ENCODE assay signal across 9 cellular contexts in the genomic region with DNA sequence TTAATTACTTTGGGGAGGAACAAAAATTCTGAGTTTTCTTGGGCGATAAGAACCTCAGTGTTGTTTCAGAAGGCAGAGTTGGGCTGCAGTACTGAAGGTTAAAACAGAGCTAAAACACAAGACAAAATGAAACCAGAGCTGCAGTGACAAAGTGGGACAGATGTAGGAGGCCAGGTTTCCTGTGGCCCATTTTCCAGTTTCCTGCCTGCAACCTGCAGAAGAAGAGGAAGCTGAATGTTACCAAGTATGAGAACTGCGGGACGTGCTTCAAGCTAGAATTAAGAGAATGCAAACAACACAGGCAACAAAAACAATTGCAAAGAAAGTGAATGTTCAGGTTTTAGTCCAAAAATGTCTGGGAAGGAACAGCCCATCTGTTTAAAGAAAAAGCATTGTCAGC. TPM values are rescaled to one million over a fixed set of nuclear protein-coding genes. Genes with fewer than 3 reads are reported as not detected.
A peak's percentile ranks its signal among the peaks of the same experiment; 100 is the strongest.
DNase-seq lines count a peak whose midpoint lies in the region; ATAC-seq and TF ChIP-seq lines count a peak whose summit lies in the region.
"Had no signal": no experiment of that assay in that cellular context is flagged by ENCODE, and none has a peak within 500 bp of the region (broad histone marks: within the 10 kb centered on the region; RNA-seq: fewer than 3 reads in every experiment).

No MANE protein-coding gene starts in this region.

- H3K27me3 Mint-ChIP-seq in natural killer cell treated with Interleukin-12 subunit alpha and Interleukin-12 subunit beta and Interleukin-15 and Interleukin-18, amount 100 ng/mL, for 72 hours, result no peaks in the 10 kb centered on the region
- H3K27me3 Mint-ChIP-seq in natural killer cell (ENCODE audit: low read depth in 2 of 2), result no peaks in the 10 kb centered on the region
- H3K27me3 Mint-ChIP-seq in activated CD8-positive, alpha-beta T cell treated with anti-CD3 and anti-CD28 coated beads for 36 hours, result no peaks in the 10 kb centered on the region

- H3K9me3 Mint-ChIP-seq in natural killer cell treated with Interleukin-12 subunit alpha and Interleukin-12 subunit beta and Interleukin-15 and Interleukin-18, amount 100 ng/mL, for 72 hours, result no peaks in the 10 kb centered on the region
- no peaks in the 10 kb centered on the region for H3K9me3 Mint-ChIP-seq in natural killer cell
- no peaks in the 10 kb centered on the region for H3K9me3 Mint-ChIP-seq in activated CD8-positive, alpha-beta T cell treated with anti-CD3 and anti-CD28 coated beads for 36 hours

- no peak overlapping the region for H3K4me3 ChIP-seq in uterus

- no peaks in the 10 kb centered on the region for H3K9me3 ChIP-seq in uterus

- TF ChIP-seq POLR2A in uterus (IDR thresholded peaks at IDR 0.05), result no peak

- H3K4me1 Mint-ChIP-seq in natural killer cell treated with Interleukin-12 subunit alpha and Interleukin-12 subunit beta and Interleukin-15 and Interleukin-18, amount 100 ng/mL, for 72 hours (ENCODE audit: low read depth in 2 of 2), result peaks cover 49 to 59% of the 10 kb centered on the region in 2 donors
- peaks cover 36 to 54% of the 10 kb centered on the region in 2 donors for H3K4me1 Mint-ChIP-seq in natural killer cell
- peaks cover 75% of the 10 kb centered on the region for H3K4me1 Mint-ChIP-seq in activated CD8-positive, alpha-beta T cell treated with anti-CD3 and anti-CD28 coated beads for 36 hours (ENCODE audit: low read depth)

- no peak for TF ChIP-seq CTCF in natural killer cell (IDR thresholded peaks at IDR 0.05)
- no peak for TF ChIP-seq CTCF in activated CD8-positive, alpha-beta T cell treated with anti-CD3 and anti-CD28 coated beads for 36 hours (IDR thresholded peaks at IDR 0.05)
- no peak for TF ChIP-seq CTCF in uterus (IDR thresholded peaks at IDR 0.05)
- TF ChIP-seq CTCF in GM20000 (IDR thresholded peaks at IDR 0.05; ENCODE audit: extremely low read depth, missing control alignments), result no peak

- H3K27ac Mint-ChIP-seq in natural killer cell treated with Interleukin-12 subunit alpha and Interleukin-12 subunit beta and Interleukin-15 and Interleukin-18, amount 100 ng/mL, for 72 hours, result peak overlapping the region in 1 of 2 donors; percentile 45
- peak overlapping the region in 1 of 2 donors; percentile 11 for H3K27ac Mint-ChIP-seq in natural killer cell
- H3K27ac Mint-ChIP-seq in activated CD8-positive, alpha-beta T cell treated with anti-CD3 and anti-CD28 coated beads for 36 hours, result peak overlapping the region; percentile 94

- no peaks in the 10 kb centered on the region for H3K36me3 Mint-ChIP-seq in natural killer cell treated with Interleukin-12 subunit alpha and Interleukin-12 subunit beta and Interleukin-15 and Interleukin-18, amount 100 ng/mL, for 72 hours
- H3K36me3 Mint-ChIP-seq in natural killer cell, result no peaks in the 10 kb centered on the region
- H3K36me3 Mint-ChIP-seq in activated CD8-positive, alpha-beta T cell treated with anti-CD3 and anti-CD28 coated beads for 36 hours (ENCODE audit: low read depth), result peaks cover 14% of the 10 kb centered on the region

- POLR2A ChIA-PET in activated CD8-positive, alpha-beta T cell treated with anti-CD3 and anti-CD28 coated beads for 36 hours (lab: Charles Lee), result interaction anchor here (1.3 to 3.0 kb wide), 7 partner anchors 13 to 188 kb away, joined by 3 to 11 read pairs (median 6); a partner anchor contains a TSS

- ATAC-seq in natural killer cell treated with Interleukin-12 subunit alpha and Interleukin-12 subunit beta and Interleukin-15 and Interleukin-18, amount 100 ng/mL, for 72 hours, result no peak
- ATAC-seq in natural killer cell, result no peak
- ATAC-seq in activated CD8-positive, alpha-beta T cell treated with anti-CD3 and anti-CD28 coated beads for 36 hours, result no peak
- no peak for ATAC-seq in GM19351 (IDR thresholded peaks at IDR 0.05; ENCODE audit: unreplicated experiment)
- no peak for ATAC-seq in activated CD4-positive, CD25-positive, alpha-beta regulatory T cell treated with anti-CD3 and anti-CD28 coated beads, Interleukin-2, amount 50 U/mL, for 24 hours

- H3K4me1 ChIP-seq in uterus, result no peaks in the 10 kb centered on the region

- H3K27ac ChIP-seq in uterus, result peak overlapping the region; percentile 59 to 72

- no peaks in the 10 kb centered on the region for H3K36me3 ChIP-seq in uterus

- DNase-seq in natural killer cell treated with Interleukin-12 subunit alpha and Interleukin-12 subunit beta and Interleukin-15 and Interleukin-18, amount 100 ng/mL, for 72 hours (ENCODE audit: low spot score), result no peak
- DNase-seq in natural killer cell, result no peak
- DNase-seq in activated CD8-positive, alpha-beta T cell treated with anti-CD3 and anti-CD28 coated beads for 36 hours, result no peak
- peak; percentile 53 for DNase-seq in islet precursor cell
- peak in 1 of 2 donors; percentile 18 for DNase-seq in uterus
- no peak for DNase-seq in GM20000 (ENCODE audit: low spot score)
- DNase-seq: NCI-H510A treated with DMSO at 0.1 percent for 48 hours had no signal

- intact Hi-C loops in natural killer cell (cut with micrococcal nuclease), result loop anchor here (10.0 kb wide), 1 partner anchor 87 kb away; no protein-coding TSS in a partner anchor
- intact Hi-C loops in activated CD8-positive, alpha-beta T cell treated with anti-CD3 and anti-CD28 coated beads for 36 hours (cut with micrococcal nuclease), result no loop called here
- intact Hi-C loops in uterus (cut with DNase I; ENCODE audit: low total_unique reads), result loop anchor here (10.0 kb wide), 1 partner anchor 147 kb away; no protein-coding TSS in a partner anchor

- peak overlapping the region; percentile 33 for H3K4me3 Mint-ChIP-seq in natural killer cell treated with Interleukin-12 subunit alpha and Interleukin-12 subunit beta and Interleukin-15 and Interleukin-18, amount 100 ng/mL, for 72 hours
- no peak overlapping the region for H3K4me3 Mint-ChIP-seq in natural killer cell
- H3K4me3 Mint-ChIP-seq in activated CD8-positive, alpha-beta T cell treated with anti-CD3 and anti-CD28 coated beads for 36 hours, result peak overlapping the region; percentile 52

- H3K27me3 ChIP-seq in uterus, result no peaks in the 10 kb centered on the region

- CTCF ChIA-PET in activated CD8-positive, alpha-beta T cell treated with anti-CD3 and anti-CD28 coated beads for 36 hours (lab: Charles Lee), result interaction anchor here (0.8 to 5.5 kb wide), 12 partner anchors 12 to 277 kb away, joined by 3 to 43 read pairs (median 8); a partner anchor contains a TSS

RNA-seq across cellular contexts. Expression of a gene that starts 17.8 kb away (rescaled TPM):
- total RNA-seq in natural killer cell treated with Interleukin-12 subunit alpha and Interleukin-12 subunit beta and Interleukin-15 and Interleukin-18, amount 100 ng/mL, for 72 hours, result 10 to 100 TPM; 16.0 to 21.6 TPM
- total RNA-seq in natural killer cell (10 to 100 TPM; 17.8 to 28.8 (median 20.9) TPM), uterus (10 to 100 TPM; 36.8 to 81.1 (median 44.9) TPM)
- total RNA-seq in activated CD8-positive, alpha-beta T cell treated with anti-CD3 and anti-CD28 coated beads for 36 hours, result 1 to 10 TPM; 7.7 TPM
